1 cellular context compared by ENCODE assay signal in the genomic region with DNA sequence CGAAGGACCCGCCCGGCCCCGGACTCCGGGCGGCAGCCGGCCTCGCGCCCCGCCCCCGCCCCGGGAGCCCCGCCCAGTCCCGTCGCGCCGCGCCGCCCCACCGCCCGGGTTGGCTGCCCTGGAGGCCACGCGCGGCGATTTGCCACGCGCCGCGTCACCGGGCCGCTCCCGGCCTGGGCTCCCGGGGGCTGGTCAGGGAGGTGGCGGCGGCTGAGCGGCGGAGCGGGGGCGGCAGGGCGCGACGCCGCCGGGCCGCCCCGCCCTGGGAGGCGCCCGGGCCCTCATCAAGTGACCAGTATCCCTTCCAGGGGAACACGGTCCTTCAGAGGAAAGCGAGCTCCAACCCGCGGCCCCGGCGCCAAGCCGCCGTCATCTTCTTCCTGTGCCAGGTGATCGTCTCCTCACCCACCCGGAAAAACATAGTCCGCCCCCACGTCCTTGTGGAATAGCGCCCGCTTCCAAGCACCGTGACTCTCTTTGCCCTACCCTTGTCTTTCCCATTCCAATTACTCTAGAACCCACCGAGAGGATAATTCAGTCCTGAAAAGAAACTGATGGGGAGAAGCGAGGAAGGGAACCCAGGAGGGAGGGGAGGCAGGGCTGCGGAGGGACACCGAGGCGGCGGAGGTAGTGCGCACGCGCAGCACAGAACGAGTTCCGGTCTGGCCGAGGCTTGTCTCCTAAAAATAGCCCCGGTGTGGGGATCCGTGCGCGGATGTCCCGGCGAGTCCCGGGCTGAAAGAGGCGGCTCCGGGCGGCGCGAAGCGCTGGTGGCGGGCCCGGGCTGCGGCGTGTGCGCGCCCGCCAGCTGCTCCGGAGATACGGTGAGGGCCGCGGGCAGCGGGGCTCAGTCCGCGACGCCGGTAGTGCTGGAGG.
TF ChIP-seq lines count a peak whose summit lies in the region.

A gene (plus strand): TSS at position 704 of the 876 bp plus-strand sequence. CDS start 67,136 bp downstream, outside the sequence.

TF ChIP-seq in WTC11, 78 proteins besides CTCF, POLR2A, EP300 and RAD21 (continued from another document and continues in another):
- TF ChIP-seq, protein P1, sequence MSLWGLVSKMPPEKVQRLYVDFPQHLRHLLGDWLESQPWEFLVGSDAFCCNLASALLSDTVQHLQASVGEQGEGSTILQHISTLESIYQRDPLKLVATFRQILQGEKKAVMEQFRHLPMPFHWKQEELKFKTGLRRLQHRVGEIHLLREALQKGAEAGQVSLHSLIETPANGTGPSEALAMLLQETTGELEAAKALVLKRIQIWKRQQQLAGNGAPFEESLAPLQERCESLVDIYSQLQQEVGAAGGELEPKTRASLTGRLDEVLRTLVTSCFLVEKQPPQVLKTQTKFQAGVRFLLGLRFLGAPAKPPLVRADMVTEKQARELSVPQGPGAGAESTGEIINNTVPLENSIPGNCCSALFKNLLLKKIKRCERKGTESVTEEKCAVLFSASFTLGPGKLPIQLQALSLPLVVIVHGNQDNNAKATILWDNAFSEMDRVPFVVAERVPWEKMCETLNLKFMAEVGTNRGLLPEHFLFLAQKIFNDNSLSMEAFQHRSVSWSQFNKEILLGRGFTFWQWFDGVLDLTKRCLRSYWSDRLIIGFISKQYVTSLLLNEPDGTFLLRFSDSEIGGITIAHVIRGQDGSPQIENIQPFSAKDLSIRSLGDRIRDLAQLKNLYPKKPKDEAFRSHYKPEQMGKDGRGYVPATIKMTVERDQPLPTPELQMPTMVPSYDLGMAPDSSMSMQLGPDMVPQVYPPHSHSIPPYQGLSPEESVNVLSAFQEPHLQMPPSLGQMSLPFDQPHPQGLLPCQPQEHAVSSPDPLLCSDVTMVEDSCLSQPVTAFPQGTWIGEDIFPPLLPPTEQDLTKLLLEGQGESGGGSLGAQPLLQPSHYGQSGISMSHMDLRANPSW (CRISPR knock-in tag; conservative IDR thresholded peaks at IDR 0.05; ENCODE audit: low read depth): no peak
- TF ChIP-seq GTF2I (CRISPR knock-in tag; conservative IDR thresholded peaks at IDR 0.05) (no peak), ZNF423 (CRISPR knock-in tag; IDR thresholded peaks at IDR 0.05) (no peak), ZNF396 (CRISPR knock-in tag; IDR thresholded peaks at IDR 0.05; ENCODE audit: borderline replicate concordance) (no peak), OVOL2 (CRISPR knock-in tag; IDR thresholded peaks at IDR 0.05; ENCODE audit: borderline replicate concordance) (no peak), TP53 (CRISPR knock-in tag; IDR thresholded peaks at IDR 0.05) (0 out of 2 replicates have a peak, but pooled peaks have one; percentile 47), FOXP1 (CRISPR knock-in tag; IDR thresholded peaks at IDR 0.05; ENCODE audit: borderline replicate concordance) (no peak; the same call in 1 of the 2 replicates), ZBTB21 (CRISPR knock-in tag; IDR thresholded peaks at IDR 0.05; ENCODE audit: borderline replicate concordance) (no peak; the same call in 1 of the 2 replicates), NFYB (CRISPR knock-in tag; conservative IDR thresholded peaks at IDR 0.05; ENCODE audit: low read depth) (no peak), TCF7 (CRISPR knock-in tag; IDR thresholded peaks at IDR 0.05; ENCODE audit: low read depth) (no peak), MYBL2 (CRISPR knock-in tag; IDR thresholded peaks at IDR 0.05) (no peak), ZNF317 (CRISPR knock-in tag; IDR thresholded peaks at IDR 0.05; ENCODE audit: borderline replicate concordance, low read depth) (no peak), IRF2 (CRISPR knock-in tag; IDR thresholded peaks at IDR 0.05; ENCODE audit: borderline replicate concordance, low read depth) (no peak), ETV6 (CRISPR knock-in tag; IDR thresholded peaks at IDR 0.05) (peak; percentile 73), NFE2L1 (CRISPR knock-in tag; IDR thresholded peaks at IDR 0.05) (no peak), EMX1 (CRISPR knock-in tag; IDR thresholded peaks at IDR 0.05) (no peak)
- TF ChIP-seq, protein P2, sequence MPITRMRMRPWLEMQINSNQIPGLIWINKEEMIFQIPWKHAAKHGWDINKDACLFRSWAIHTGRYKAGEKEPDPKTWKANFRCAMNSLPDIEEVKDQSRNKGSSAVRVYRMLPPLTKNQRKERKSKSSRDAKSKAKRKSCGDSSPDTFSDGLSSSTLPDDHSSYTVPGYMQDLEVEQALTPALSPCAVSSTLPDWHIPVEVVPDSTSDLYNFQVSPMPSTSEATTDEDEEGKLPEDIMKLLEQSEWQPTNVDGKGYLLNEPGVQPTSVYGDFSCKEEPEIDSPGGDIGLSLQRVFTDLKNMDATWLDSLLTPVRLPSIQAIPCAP (CRISPR knock-in tag; IDR thresholded peaks at IDR 0.05): peak; percentile 51; the same call in 1 of the 2 replicates
- TF ChIP-seq, protein P3, sequence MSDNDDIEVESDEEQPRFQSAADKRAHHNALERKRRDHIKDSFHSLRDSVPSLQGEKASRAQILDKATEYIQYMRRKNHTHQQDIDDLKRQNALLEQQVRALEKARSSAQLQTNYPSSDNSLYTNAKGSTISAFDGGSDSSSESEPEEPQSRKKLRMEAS (CRISPR knock-in tag; IDR thresholded peaks at IDR 0.05): peak; percentile 78; the same call in 1 of the 2 replicates
- TF ChIP-seq, protein P4, sequence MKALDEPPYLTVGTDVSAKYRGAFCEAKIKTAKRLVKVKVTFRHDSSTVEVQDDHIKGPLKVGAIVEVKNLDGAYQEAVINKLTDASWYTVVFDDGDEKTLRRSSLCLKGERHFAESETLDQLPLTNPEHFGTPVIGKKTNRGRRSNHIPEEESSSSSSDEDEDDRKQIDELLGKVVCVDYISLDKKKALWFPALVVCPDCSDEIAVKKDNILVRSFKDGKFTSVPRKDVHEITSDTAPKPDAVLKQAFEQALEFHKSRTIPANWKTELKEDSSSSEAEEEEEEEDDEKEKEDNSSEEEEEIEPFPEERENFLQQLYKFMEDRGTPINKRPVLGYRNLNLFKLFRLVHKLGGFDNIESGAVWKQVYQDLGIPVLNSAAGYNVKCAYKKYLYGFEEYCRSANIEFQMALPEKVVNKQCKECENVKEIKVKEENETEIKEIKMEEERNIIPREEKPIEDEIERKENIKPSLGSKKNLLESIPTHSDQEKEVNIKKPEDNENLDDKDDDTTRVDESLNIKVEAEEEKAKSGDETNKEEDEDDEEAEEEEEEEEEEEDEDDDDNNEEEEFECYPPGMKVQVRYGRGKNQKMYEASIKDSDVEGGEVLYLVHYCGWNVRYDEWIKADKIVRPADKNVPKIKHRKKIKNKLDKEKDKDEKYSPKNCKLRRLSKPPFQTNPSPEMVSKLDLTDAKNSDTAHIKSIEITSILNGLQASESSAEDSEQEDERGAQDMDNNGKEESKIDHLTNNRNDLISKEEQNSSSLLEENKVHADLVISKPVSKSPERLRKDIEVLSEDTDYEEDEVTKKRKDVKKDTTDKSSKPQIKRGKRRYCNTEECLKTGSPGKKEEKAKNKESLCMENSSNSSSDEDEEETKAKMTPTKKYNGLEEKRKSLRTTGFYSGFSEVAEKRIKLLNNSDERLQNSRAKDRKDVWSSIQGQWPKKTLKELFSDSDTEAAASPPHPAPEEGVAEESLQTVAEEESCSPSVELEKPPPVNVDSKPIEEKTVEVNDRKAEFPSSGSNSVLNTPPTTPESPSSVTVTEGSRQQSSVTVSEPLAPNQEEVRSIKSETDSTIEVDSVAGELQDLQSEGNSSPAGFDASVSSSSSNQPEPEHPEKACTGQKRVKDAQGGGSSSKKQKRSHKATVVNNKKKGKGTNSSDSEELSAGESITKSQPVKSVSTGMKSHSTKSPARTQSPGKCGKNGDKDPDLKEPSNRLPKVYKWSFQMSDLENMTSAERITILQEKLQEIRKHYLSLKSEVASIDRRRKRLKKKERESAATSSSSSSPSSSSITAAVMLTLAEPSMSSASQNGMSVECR (CRISPR knock-in tag; IDR thresholded peaks at IDR 0.05; ENCODE audit: borderline replicate concordance): 0 out of 2 replicates have a peak, but pooled peaks have one; percentile 40
- TF ChIP-seq, protein P5, sequence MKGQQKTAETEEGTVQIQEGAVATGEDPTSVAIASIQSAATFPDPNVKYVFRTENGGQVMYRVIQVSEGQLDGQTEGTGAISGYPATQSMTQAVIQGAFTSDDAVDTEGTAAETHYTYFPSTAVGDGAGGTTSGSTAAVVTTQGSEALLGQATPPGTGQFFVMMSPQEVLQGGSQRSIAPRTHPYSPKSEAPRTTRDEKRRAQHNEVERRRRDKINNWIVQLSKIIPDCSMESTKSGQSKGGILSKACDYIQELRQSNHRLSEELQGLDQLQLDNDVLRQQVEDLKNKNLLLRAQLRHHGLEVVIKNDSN (CRISPR knock-in tag; IDR thresholded peaks at IDR 0.05): no peak
- TF ChIP-seq, protein P6, sequence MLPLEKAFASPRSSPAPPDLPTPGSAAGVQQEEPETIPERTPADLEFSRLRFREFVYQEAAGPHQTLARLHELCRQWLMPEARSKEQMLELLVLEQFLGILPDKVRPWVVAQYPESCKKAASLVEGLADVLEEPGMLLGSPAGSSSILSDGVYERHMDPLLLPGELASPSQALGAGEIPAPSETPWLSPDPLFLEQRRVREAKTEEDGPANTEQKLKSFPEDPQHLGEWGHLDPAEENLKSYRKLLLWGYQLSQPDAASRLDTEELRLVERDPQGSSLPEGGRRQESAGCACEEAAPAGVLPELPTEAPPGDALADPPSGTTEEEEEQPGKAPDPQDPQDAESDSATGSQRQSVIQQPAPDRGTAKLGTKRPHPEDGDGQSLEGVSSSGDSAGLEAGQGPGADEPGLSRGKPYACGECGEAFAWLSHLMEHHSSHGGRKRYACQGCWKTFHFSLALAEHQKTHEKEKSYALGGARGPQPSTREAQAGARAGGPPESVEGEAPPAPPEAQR (CRISPR knock-in tag; IDR thresholded peaks at IDR 0.05): no peak
- TF ChIP-seq, protein P7, sequence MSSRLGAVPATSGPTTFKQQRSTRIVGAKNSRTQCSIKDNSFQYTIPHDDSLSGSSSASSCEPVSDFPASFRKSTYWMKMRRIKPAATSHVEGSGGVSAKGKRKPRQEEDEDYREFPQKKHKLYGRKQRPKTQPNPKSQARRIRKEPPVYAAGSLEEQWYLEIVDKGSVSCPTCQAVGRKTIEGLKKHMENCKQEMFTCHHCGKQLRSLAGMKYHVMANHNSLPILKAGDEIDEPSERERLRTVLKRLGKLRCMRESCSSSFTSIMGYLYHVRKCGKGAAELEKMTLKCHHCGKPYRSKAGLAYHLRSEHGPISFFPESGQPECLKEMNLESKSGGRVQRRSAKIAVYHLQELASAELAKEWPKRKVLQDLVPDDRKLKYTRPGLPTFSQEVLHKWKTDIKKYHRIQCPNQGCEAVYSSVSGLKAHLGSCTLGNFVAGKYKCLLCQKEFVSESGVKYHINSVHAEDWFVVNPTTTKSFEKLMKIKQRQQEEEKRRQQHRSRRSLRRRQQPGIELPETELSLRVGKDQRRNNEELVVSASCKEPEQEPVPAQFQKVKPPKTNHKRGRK (CRISPR knock-in tag; IDR thresholded peaks at IDR 0.05; ENCODE audit: borderline replicate concordance): no peak
- TF ChIP-seq, protein P8, sequence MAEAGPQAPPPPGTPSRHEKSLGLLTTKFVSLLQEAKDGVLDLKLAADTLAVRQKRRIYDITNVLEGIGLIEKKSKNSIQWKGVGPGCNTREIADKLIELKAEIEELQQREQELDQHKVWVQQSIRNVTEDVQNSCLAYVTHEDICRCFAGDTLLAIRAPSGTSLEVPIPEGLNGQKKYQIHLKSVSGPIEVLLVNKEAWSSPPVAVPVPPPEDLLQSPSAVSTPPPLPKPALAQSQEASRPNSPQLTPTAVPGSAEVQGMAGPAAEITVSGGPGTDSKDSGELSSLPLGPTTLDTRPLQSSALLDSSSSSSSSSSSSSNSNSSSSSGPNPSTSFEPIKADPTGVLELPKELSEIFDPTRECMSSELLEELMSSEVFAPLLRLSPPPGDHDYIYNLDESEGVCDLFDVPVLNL (CRISPR knock-in tag; IDR thresholded peaks at IDR 0.05; ENCODE audit: borderline replicate concordance, low read depth): no peak
- TF ChIP-seq, protein P9, sequence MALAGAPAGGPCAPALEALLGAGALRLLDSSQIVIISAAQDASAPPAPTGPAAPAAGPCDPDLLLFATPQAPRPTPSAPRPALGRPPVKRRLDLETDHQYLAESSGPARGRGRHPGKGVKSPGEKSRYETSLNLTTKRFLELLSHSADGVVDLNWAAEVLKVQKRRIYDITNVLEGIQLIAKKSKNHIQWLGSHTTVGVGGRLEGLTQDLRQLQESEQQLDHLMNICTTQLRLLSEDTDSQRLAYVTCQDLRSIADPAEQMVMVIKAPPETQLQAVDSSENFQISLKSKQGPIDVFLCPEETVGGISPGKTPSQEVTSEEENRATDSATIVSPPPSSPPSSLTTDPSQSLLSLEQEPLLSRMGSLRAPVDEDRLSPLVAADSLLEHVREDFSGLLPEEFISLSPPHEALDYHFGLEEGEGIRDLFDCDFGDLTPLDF (CRISPR knock-in tag; IDR thresholded peaks at IDR 0.05): no peak
- TF ChIP-seq, protein P10, sequence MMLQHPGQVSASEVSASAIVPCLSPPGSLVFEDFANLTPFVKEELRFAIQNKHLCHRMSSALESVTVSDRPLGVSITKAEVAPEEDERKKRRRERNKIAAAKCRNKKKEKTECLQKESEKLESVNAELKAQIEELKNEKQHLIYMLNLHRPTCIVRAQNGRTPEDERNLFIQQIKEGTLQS (CRISPR knock-in tag; conservative IDR thresholded peaks at IDR 0.05): no peak
- TF ChIP-seq, protein P11, sequence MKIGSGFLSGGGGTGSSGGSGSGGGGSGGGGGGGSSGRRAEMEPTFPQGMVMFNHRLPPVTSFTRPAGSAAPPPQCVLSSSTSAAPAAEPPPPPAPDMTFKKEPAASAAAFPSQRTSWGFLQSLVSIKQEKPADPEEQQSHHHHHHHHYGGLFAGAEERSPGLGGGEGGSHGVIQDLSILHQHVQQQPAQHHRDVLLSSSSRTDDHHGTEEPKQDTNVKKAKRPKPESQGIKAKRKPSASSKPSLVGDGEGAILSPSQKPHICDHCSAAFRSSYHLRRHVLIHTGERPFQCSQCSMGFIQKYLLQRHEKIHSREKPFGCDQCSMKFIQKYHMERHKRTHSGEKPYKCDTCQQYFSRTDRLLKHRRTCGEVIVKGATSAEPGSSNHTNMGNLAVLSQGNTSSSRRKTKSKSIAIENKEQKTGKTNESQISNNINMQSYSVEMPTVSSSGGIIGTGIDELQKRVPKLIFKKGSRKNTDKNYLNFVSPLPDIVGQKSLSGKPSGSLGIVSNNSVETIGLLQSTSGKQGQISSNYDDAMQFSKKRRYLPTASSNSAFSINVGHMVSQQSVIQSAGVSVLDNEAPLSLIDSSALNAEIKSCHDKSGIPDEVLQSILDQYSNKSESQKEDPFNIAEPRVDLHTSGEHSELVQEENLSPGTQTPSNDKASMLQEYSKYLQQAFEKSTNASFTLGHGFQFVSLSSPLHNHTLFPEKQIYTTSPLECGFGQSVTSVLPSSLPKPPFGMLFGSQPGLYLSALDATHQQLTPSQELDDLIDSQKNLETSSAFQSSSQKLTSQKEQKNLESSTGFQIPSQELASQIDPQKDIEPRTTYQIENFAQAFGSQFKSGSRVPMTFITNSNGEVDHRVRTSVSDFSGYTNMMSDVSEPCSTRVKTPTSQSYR (CRISPR knock-in tag; IDR thresholded peaks at IDR 0.05): no peak
